In genomic region chr13:54934121-54934520, GRCh38 we compare ENCODE assay signal across 16 cellular contexts.
"Had no signal": no experiment of that assay in that cellular context is flagged by ENCODE, and none has a peak within 500 bp of the region (broad histone marks: within the 10 kb centered on the region; RNA-seq: fewer than 3 reads in every experiment).

No MANE protein-coding gene starts in this region.

- H3K36me3 ChIP-seq: ascending aorta, pancreas, right atrium auricular region, thyroid gland, upper lobe of right lung had no signal

- H3K4me1 ChIP-seq: ascending aorta, pancreas, psoas muscle, right atrium auricular region, thyroid gland, upper lobe of right lung had no signal

- H3K27ac ChIP-seq: ascending aorta, coronary artery, pancreas, psoas muscle, right atrium auricular region, thyroid gland, upper lobe of right lung had no signal

- H3K27me3 ChIP-seq: ascending aorta, pancreas, right atrium auricular region, thyroid gland, upper lobe of right lung had no signal

- H3K4me3 ChIP-seq: ascending aorta, coronary artery, pancreas, psoas muscle, right atrium auricular region, thyroid gland, upper lobe of right lung had no signal

- H3K9me3 ChIP-seq: ascending aorta, pancreas, psoas muscle, right atrium auricular region, thyroid gland, upper lobe of right lung had no signal

- ATAC-seq: activated naive CD4-positive, alpha-beta T cell treated with anti-CD3 and anti-CD28 coated beads, Interleukin-2, amount 50 U/mL, for 72 hours; activated T-helper 17 cell treated with anti-CD3 and anti-CD28 coated beads, Interleukin-2, amount 50 U/mL, for 72 hours; left cardiac atrium; pancreas; psoas muscle; upper lobe of right lung had no signal

- DNase-seq: activated T-cell treated with anti-CD3 and anti-CD28 coated beads, Interleukin-2, amount 50 U/mL, for 24 hours; cerebellar nuclear complex; left cardiac atrium; pancreas; psoas muscle; stimulated activated CD4-positive, alpha-beta T cell treated with anti-CD3 and anti-CD28 coated beads, Interleukin-4, amount 100 ng/mL, for 4 hours; substantia nigra; T-helper 1 cell; thyroid gland; upper lobe of right lung had no signal

- FAIRE-seq: islet of Langerhans, pancreas had no signal
